ENCODE assay signal across 26 cellular contexts in genomic region chr14:44180975-44181374, GRCh38.
"Had no signal": no experiment of that assay in that cellular context is flagged by ENCODE, and none has a peak within 500 bp of the region (broad histone marks: within the 10 kb centered on the region; RNA-seq: fewer than 3 reads in every experiment).

No MANE protein-coding gene starts in this region.

- ATAC-seq: foreskin keratinocyte; left lobe of liver; lower lobe of right lung; natural killer cell treated with Interleukin-12 subunit alpha and Interleukin-12 subunit beta and Interleukin-15 and Interleukin-18, amount 100 ng/mL, for 72 hours; stimulated activated naive B cell treated with anti-CD40 and anti-IgM and Interleukin-4, amounts not matched to agents 10 μg/mL and 1 μg/mL and 100 μg/mL, for 72 hours; T-helper 17 cell; WTC11 had no signal

- H3K4me2 ChIP-seq: hepatocyte had no signal

- H3K36me3 ChIP-seq: colonic mucosa, lower lobe of right lung, sigmoid colon, uterus had no signal

- H3K36me3 Mint-ChIP-seq: activated naive CD8-positive, alpha-beta T cell treated with anti-CD3 and anti-CD28 coated beads, Interleukin-2, amount 10 ng/mL, durations not matched to agents 7 days and 5 days; stimulated activated naive B cell treated with anti-CD40 and anti-IgM and Interleukin-4, amounts not matched to agents 10 μg/mL and 1 μg/mL and 100 μg/mL, for 72 hours had no signal

- DNase-seq: activated CD4-positive, alpha-beta T cell treated with anti-CD3 and anti-CD28 coated beads, Interleukin-2, amount 50 U/mL, for 48 hours; activated CD8-positive, alpha-beta memory T cell treated with anti-CD3 and anti-CD28 coated beads, Interleukin-2, amount 50 U/mL, for 48 hours; activated effector memory CD4-positive, alpha-beta T cell treated with Interleukin-2 at 50 U/mL for 16 hours; activated naive CD4-positive, alpha-beta T cell treated with anti-CD3 and anti-CD28 coated beads for 36 hours; activated naive CD8-positive, alpha-beta T cell treated with anti-CD3 and anti-CD28 coated beads, Interleukin-2, amount 10 ng/mL, durations not matched to agents 7 days and 5 days; activated T-cell treated with anti-CD3 and anti-CD28 coated beads, Interleukin-2, amount 50 U/mL, for 48 hours; amygdala; colonic mucosa; dorsolateral prefrontal cortex; immature natural killer cell; lower lobe of right lung; retina; sigmoid colon; stimulated activated CD4-positive, alpha-beta T cell treated with anti-CD3 and anti-CD28 coated beads, Interleukin-2, amount 100 ng/mL, for 48 hours; stimulated activated CD8-positive, alpha-beta memory T cell treated with anti-CD3 and anti-CD28 coated beads, Interleukin-4, amount 100 ng/mL, for 48 hours; stimulated activated naive B cell treated with anti-CD40 and anti-IgM and Interleukin-4, amounts not matched to agents 10 μg/mL and 1 μg/mL and 100 μg/mL, for 72 hours; T-helper 17 cell; testis; uterus had no signal

- H3K4me1 ChIP-seq: colonic mucosa, foreskin keratinocyte, lower lobe of right lung, sigmoid colon, testis, uterus had no signal

- H3K4me1 Mint-ChIP-seq: activated naive CD8-positive, alpha-beta T cell treated with anti-CD3 and anti-CD28 coated beads, Interleukin-2, amount 10 ng/mL, durations not matched to agents 7 days and 5 days; immature natural killer cell; stimulated activated naive B cell treated with anti-CD40 and anti-IgM and Interleukin-4, amounts not matched to agents 10 μg/mL and 1 μg/mL and 100 μg/mL, for 72 hours; T-helper 17 cell had no signal

- H3K4me3 ChIP-seq: colonic mucosa, dorsolateral prefrontal cortex, hepatocyte, lower lobe of right lung, sigmoid colon, testis, uterus had no signal

- H3K27ac Mint-ChIP-seq: activated naive CD4-positive, alpha-beta T cell treated with anti-CD3 and anti-CD28 coated beads for 36 hours; activated naive CD8-positive, alpha-beta T cell treated with anti-CD3 and anti-CD28 coated beads, Interleukin-2, amount 10 ng/mL, durations not matched to agents 7 days and 5 days; immature natural killer cell; natural killer cell treated with Interleukin-12 subunit alpha and Interleukin-12 subunit beta and Interleukin-15 and Interleukin-18, amount 100 ng/mL, for 72 hours; progenitor cell of endocrine pancreas; stimulated activated naive B cell treated with anti-CD40 and anti-IgM and Interleukin-4, amounts not matched to agents 10 μg/mL and 1 μg/mL and 100 μg/mL, for 72 hours; T-helper 17 cell; WTC11 had no signal

- H3K27me3 ChIP-seq: colonic mucosa, dorsolateral prefrontal cortex, foreskin keratinocyte, hepatocyte, sigmoid colon, testis, uterus had no signal

- H3K9me3 ChIP-seq: colonic mucosa, lower lobe of right lung, sigmoid colon, testis, uterus had no signal

- H2AFZ ChIP-seq: hepatocyte had no signal

- H3K4me3 Mint-ChIP-seq: activated naive CD4-positive, alpha-beta T cell treated with anti-CD3 and anti-CD28 coated beads for 36 hours; activated naive CD8-positive, alpha-beta T cell treated with anti-CD3 and anti-CD28 coated beads, Interleukin-2, amount 10 ng/mL, durations not matched to agents 7 days and 5 days; immature natural killer cell; natural killer cell treated with Interleukin-12 subunit alpha and Interleukin-12 subunit beta and Interleukin-15 and Interleukin-18, amount 100 ng/mL, for 72 hours; stimulated activated naive B cell treated with anti-CD40 and anti-IgM and Interleukin-4, amounts not matched to agents 10 μg/mL and 1 μg/mL and 100 μg/mL, for 72 hours; T-helper 17 cell; WTC11 had no signal

- H3K27ac ChIP-seq: colonic mucosa, dorsolateral prefrontal cortex, epithelial cell of prostate, foreskin keratinocyte, hepatocyte, lower lobe of right lung, sigmoid colon, testis, uterus had no signal

- H3K27me3 Mint-ChIP-seq: activated naive CD8-positive, alpha-beta T cell treated with anti-CD3 and anti-CD28 coated beads, Interleukin-2, amount 10 ng/mL, durations not matched to agents 7 days and 5 days; natural killer cell treated with Interleukin-12 subunit alpha and Interleukin-12 subunit beta and Interleukin-15 and Interleukin-18, amount 100 ng/mL, for 72 hours; progenitor cell of endocrine pancreas; stimulated activated naive B cell treated with anti-CD40 and anti-IgM and Interleukin-4, amounts not matched to agents 10 μg/mL and 1 μg/mL and 100 μg/mL, for 72 hours; T-helper 17 cell had no signal

- H3K79me2 ChIP-seq: hepatocyte had no signal
